Comparison of ENCODE assay signal across 8 cellular contexts in the genomic region with DNA sequence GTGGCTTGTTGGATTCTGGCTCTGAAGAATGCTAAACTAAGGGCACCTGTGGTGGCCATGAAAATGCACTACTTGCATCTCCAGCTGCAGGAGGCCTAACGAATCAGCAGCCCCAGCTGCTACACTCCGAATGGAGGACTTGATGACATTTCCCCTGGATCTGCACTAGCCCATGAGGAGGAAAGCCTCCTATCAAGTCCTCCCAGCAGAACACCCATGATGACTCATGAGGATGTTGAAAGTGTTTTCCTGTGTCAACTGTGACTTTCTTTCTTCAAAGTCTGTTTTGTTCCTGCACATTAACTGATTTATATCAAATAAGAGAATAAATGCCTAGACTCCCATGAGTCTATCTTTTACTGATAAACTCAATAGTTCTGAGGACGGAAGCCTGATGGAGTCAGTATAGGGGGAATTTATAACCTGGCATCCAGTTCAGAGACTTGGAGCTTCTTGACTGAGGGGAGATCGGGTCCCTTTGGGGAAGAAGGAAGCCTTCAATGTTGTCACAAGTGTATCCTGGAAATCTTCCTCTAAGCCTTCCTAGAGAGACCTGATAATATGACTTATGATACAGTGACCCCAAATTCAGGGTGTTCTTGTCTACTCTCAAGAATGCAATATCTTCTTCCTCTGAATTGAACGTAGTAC. TPM values are rescaled to one million over a fixed set of nuclear protein-coding genes. Genes with fewer than 3 reads are reported as not detected.
DNase-seq lines count a peak whose midpoint lies in the region; ATAC-seq and TF ChIP-seq lines count a peak whose summit lies in the region.
"Not testable (repeated sequence)": the region's sequence is repeated elsewhere in the genome, so short reads cannot be mapped to it uniquely, and the experiment has no call there.

No MANE protein-coding gene starts in this region.

- DNase-seq in AG04449 (ENCODE audit: low read depth, low spot score) (peak; percentile 23), ELR (ENCODE audit: low read depth) (peak; percentile 84), OCI-M2 (lab: John Stamatoyannopoulos, UW; ENCODE audit: unreplicated experiment) (peak; percentile 18), UCSD-AML1 (lab: John Stamatoyannopoulos, UW; ENCODE audit: unreplicated experiment) (peak; percentile 51), MCF 10A (ENCODE audit: unreplicated experiment) (peak; percentile 77), fibroblast of villous mesenchyme (ENCODE audit: low read depth) (peak; percentile 89)
- DNase-seq in Jurkat, Clone E6-1 (ENCODE audit: low read depth, low spot score) = peak; percentile 81
- not testable (repeated sequence) for DNase-seq in naive thymus-derived CD4-positive, alpha-beta T cell

- ATAC-seq in naive thymus-derived CD4-positive, alpha-beta T cell = peak; percentile 50

- not testable (repeated sequence) for H3K4me1 ChIP-seq in naive thymus-derived CD4-positive, alpha-beta T cell (ENCODE audit: control insufficient read depth in 2 of 2, insufficient read depth in 2 of 2, low read length in 2 of 2)

- H3K27ac Mint-ChIP-seq in MCF 10A (ENCODE audit: low read depth, unreplicated experiment) = peak overlapping the region; percentile 53
- not testable (repeated sequence) for H3K27ac Mint-ChIP-seq in naive thymus-derived CD4-positive, alpha-beta T cell

- not testable (repeated sequence) for H3K27me3 ChIP-seq in naive thymus-derived CD4-positive, alpha-beta T cell (ENCODE audit: control insufficient read depth in 2 of 2, insufficient read depth in 2 of 2, low read length in 2 of 2)

- not testable (repeated sequence) for H3K4me3 Mint-ChIP-seq in MCF 10A (ENCODE audit: unreplicated experiment); naive thymus-derived CD4-positive, alpha-beta T cell

- not testable (repeated sequence) for BruUV-seq in MCF 10A (replicated peaks; lab: Mats Ljungman, UMichigan)

- H3K36me3 ChIP-seq in naive thymus-derived CD4-positive, alpha-beta T cell (ENCODE audit: control insufficient read depth in 2 of 3, insufficient read depth in 3 of 3, low read length in 3 of 3) = peaks cover 0 to 13% (median 5%) of the 10 kb centered on the region in 3 experiments

- CTCF ChIA-PET in AG04449 (lab: Yijun Ruan, JAX) = interaction anchor here (1.2 kb wide), 1 partner anchor 14 kb away, joined by 5 read pairs; no protein-coding TSS in a partner anchor
- CTCF ChIA-PET in MCF 10A (lab: Yijun Ruan, JAX) = interaction anchor here (0.6 kb wide), 1 partner anchor 793 kb away, joined by 3 read pairs; no protein-coding TSS in a partner anchor
- CTCF ChIA-PET in naive thymus-derived CD4-positive, alpha-beta T cell (lab: Charles Lee) = interaction anchor here (0.6 kb wide), 1 partner anchor 245 kb away, joined by 3 read pairs; no protein-coding TSS in a partner anchor

- POLR2A ChIA-PET in AG04449 (lab: Yijun Ruan, JAX); MCF 10A (lab: Yijun Ruan, JAX); naive thymus-derived CD4-positive, alpha-beta T cell (lab: Charles Lee): not testable (repeated sequence)

- not testable (repeated sequence) for H3K36me3 Mint-ChIP-seq in MCF 10A (ENCODE audit: insufficient read depth, unreplicated experiment)
- peaks cover 0 to 24% (median 22%) of the 10 kb centered on the region in 5 donors for H3K36me3 Mint-ChIP-seq in naive thymus-derived CD4-positive, alpha-beta T cell

- TF ChIP-seq CTCF in AG04449 (IDR thresholded peaks at IDR 0.05; ENCODE audit: insufficient read depth, low read length, missing control alignments); MCF 10A (IDR thresholded peaks at IDR 0.05; ENCODE audit: unreplicated experiment); fibroblast of villous mesenchyme (IDR thresholded peaks at IDR 0.05; ENCODE audit: insufficient read depth, low read depth, low read length): not testable (repeated sequence)

- H3K9me3 ChIP-seq in naive thymus-derived CD4-positive, alpha-beta T cell (ENCODE audit: control insufficient read depth in 2 of 3, low read length in 3 of 3) = not testable (repeated sequence)

- H3K27ac ChIP-seq in naive thymus-derived CD4-positive, alpha-beta T cell (ENCODE audit: low read depth, low read length) = not testable (repeated sequence)

- peaks cover 16% of the 10 kb centered on the region for H3K4me1 Mint-ChIP-seq in MCF 10A (ENCODE audit: insufficient read depth, unreplicated experiment)
- H3K4me1 Mint-ChIP-seq in naive thymus-derived CD4-positive, alpha-beta T cell = peaks cover 5 to 28% (median 19%) of the 10 kb centered on the region in 7 donors

- intact Hi-C loops in MCF 10A (cut with micrococcal nuclease); naive thymus-derived CD4-positive, alpha-beta T cell (cut with micrococcal nuclease): not testable (repeated sequence)

- H3K9me3 Mint-ChIP-seq in MCF 10A (ENCODE audit: unreplicated experiment); naive thymus-derived CD4-positive, alpha-beta T cell: not testable (repeated sequence)

- H3K27me3 Mint-ChIP-seq in MCF 10A (ENCODE audit: insufficient read depth, unreplicated experiment); naive thymus-derived CD4-positive, alpha-beta T cell: not testable (repeated sequence)

- H3K4me3 ChIP-seq in AG04449 (ENCODE audit: low read depth, low read length); Jurkat, Clone E6-1 (ENCODE audit: low read length); fibroblast of villous mesenchyme (ENCODE audit: low read depth, low read length); naive thymus-derived CD4-positive, alpha-beta T cell (ENCODE audit: low read length): not testable (repeated sequence)

RNA-seq across cellular contexts. Expression of a gene that starts 14.2 kb away (rescaled TPM):
- 4.8 TPM for polyA plus RNA-seq in Jurkat, Clone E6-1 (2012; ENCODE audit: insufficient read depth, insufficient read length)
- total RNA-seq in MCF 10A (2022) (5.5 and 6.5 TPM in 2 replicates), fibroblast of villous mesenchyme (28.3 and 36.7 TPM in 2 replicates)
- 10 to 100 TPM in 4 of 5 experiments, 1 to 10 TPM in 1; 5.6 to 18.1 (median 12.0) TPM for total RNA-seq in naive thymus-derived CD4-positive, alpha-beta T cell
- 1 to 10 TPM; 4.2 to 7.8 TPM for polyA plus RNA-seq in naive thymus-derived CD4-positive, alpha-beta T cell

RNA-seq across cellular contexts. Expression of a gene that starts 55.1 kb away (rescaled TPM):
- polyA plus RNA-seq in Jurkat, Clone E6-1 (2012; ENCODE audit: insufficient read depth, insufficient read length) = not detected
- total RNA-seq in MCF 10A (2022) = not detected in 2 replicates
- total RNA-seq in fibroblast of villous mesenchyme = 1.3 and 1.7 TPM in 2 replicates
- total RNA-seq in naive thymus-derived CD4-positive, alpha-beta T cell = not detected
- polyA plus RNA-seq in naive thymus-derived CD4-positive, alpha-beta T cell = not detected
